8 cellular contexts compared by ENCODE assay signal in genomic region chr4:102734591-102735385, GRCh38. TPM values are rescaled to one million over a fixed set of nuclear protein-coding genes. Genes with fewer than 3 reads are reported as not detected.
DNase-seq lines count a peak whose midpoint lies in the region; ATAC-seq and TF ChIP-seq lines count a peak whose summit lies in the region.

No MANE protein-coding gene starts in this region.

- H3K4me3 ChIP-seq in lower lobe of right lung = no peak overlapping the region
- H3K4me3 ChIP-seq in CD4-positive, alpha-beta memory T cell (ENCODE audit: low read length in 2 of 2) = no peak overlapping the region

- no peak for TF ChIP-seq CTCF in lower lobe of right lung (IDR thresholded peaks at IDR 0.05)

- H3K27ac Mint-ChIP-seq in T-helper 17 cell = no peak overlapping the region
- H3K27ac Mint-ChIP-seq in CD4-positive, alpha-beta memory T cell = peak overlapping the region in 2 of 7 donors; percentile 19 to 75

- peaks cover 2% of the 10 kb centered on the region for H3K36me3 Mint-ChIP-seq in T-helper 17 cell (ENCODE audit: low read depth)
- H3K36me3 Mint-ChIP-seq in CD4-positive, alpha-beta memory T cell = peaks cover 47 to 61% of the 10 kb centered on the region in 2 donors

- peaks cover 31% of the 10 kb centered on the region for H3K4me1 ChIP-seq in lower lobe of right lung
- H3K4me1 ChIP-seq in CD4-positive, alpha-beta memory T cell (ENCODE audit: insufficient read depth, low read length) = peaks cover 5% of the 10 kb centered on the region

- H3K9me3 ChIP-seq in T-helper 17 cell (ENCODE audit: control insufficient read depth, low read length, poor library complexity, severe bottlenecking) = no peaks in the 10 kb centered on the region
- no peaks in the 10 kb centered on the region for H3K9me3 ChIP-seq in lower lobe of right lung
- H3K9me3 ChIP-seq in CD4-positive, alpha-beta memory T cell (ENCODE audit: control insufficient read depth in 1 of 2, low read length in 2 of 2) = peaks cover 0 to 6% of the 10 kb centered on the region in 2 donors

- H3K36me3 ChIP-seq in lower lobe of right lung = peaks cover under 1% of the 10 kb centered on the region
- H3K36me3 ChIP-seq in CD4-positive, alpha-beta memory T cell (ENCODE audit: insufficient read depth, low read length) = no peaks in the 10 kb centered on the region

- H3K27me3 Mint-ChIP-seq in T-helper 17 cell = no peaks in the 10 kb centered on the region
- no peaks in the 10 kb centered on the region for H3K27me3 Mint-ChIP-seq in CD4-positive, alpha-beta memory T cell

- CTCF ChIA-PET in CD4-positive, alpha-beta memory T cell (lab: Charles Lee; ENCODE audit: partially characterized antibody) = no interaction called here

- peaks cover 2% of the 10 kb centered on the region for H3K4me1 Mint-ChIP-seq in T-helper 17 cell
- peaks cover 26 to 49% (median 38%) of the 10 kb centered on the region in 4 donors for H3K4me1 Mint-ChIP-seq in CD4-positive, alpha-beta memory T cell

- intact Hi-C loops in lower lobe of right lung (cut with DNase I) = no loop called here
- intact Hi-C loops in CD4-positive, alpha-beta memory T cell (cut with micrococcal nuclease) = no loop called here

- peaks cover 0 to 31% (median 24%) of the 10 kb centered on the region in 8 donors for H3K9me3 Mint-ChIP-seq in CD4-positive, alpha-beta memory T cell

- ATAC-seq in GM18873 (IDR thresholded peaks at IDR 0.05; ENCODE audit: low FRiP score, unreplicated experiment) (peak; percentile 99), HG03045 (IDR thresholded peaks at IDR 0.05; ENCODE audit: unreplicated experiment) (peak; percentile 98), T-helper 17 cell (peak; percentile 62), lower lobe of right lung (peak; percentile 45 to 83)

- no peaks in the 10 kb centered on the region for H3K27me3 ChIP-seq in lower lobe of right lung (ENCODE audit: low read depth)
- H3K27me3 ChIP-seq in CD4-positive, alpha-beta memory T cell (ENCODE audit: insufficient read depth, low read length) = no peaks in the 10 kb centered on the region

- POLR2A ChIA-PET in CD4-positive, alpha-beta memory T cell (lab: Charles Lee; ENCODE audit: partially characterized antibody) = no interaction called here

- no peak overlapping the region for H3K4me3 Mint-ChIP-seq in T-helper 17 cell
- H3K4me3 Mint-ChIP-seq in CD4-positive, alpha-beta memory T cell = no peak overlapping the region

- H3K27ac ChIP-seq in lower lobe of right lung = no peak overlapping the region
- no peak overlapping the region for H3K27ac ChIP-seq in CD4-positive, alpha-beta memory T cell (ENCODE audit: low read depth, low read length)

- DNase-seq in AML-193 (lab: John Stamatoyannopoulos, UW) = peak; percentile 64 to 77
- DNase-seq in T-helper 17 cell = no peak
- DNase-seq in lower lobe of right lung = no peak
- DNase-seq in stimulated activated CD4-positive, alpha-beta T cell treated with anti-CD3 and anti-CD28 coated beads, Interleukin-1b, Interleukin-23, amount 100 ng/mL, for 48 hours = no peak
- no peak for DNase-seq in GOT3 (lab: John Stamatoyannopoulos, UW)
- DNase-seq in CD4-positive, alpha-beta memory T cell = no peak

RNA-seq across cellular contexts. Expression of gene MANBA, which starts 26.0 kb away (rescaled TPM):
- total RNA-seq in T-helper 17 cell (10 to 100 TPM; 20.0 to 27.0 TPM), lower lobe of right lung (68.2 TPM)
- 10 to 100 TPM; 30.0 to 33.2 TPM for total RNA-seq in CD4-positive, alpha-beta memory T cell
- polyA plus RNA-seq in CD4-positive, alpha-beta memory T cell = 10 to 100 TPM; 13.5 to 22.5 TPM

Comparison
In these comparisons a context has a peak if more than half of its experiments do, and no peak if none do; other contexts are left out.
1. DNase-seq: peak in AML-193 (2 of 2); none in T-helper 17 cell (0 of 3), lower lobe of right lung (single experiment), stimulated activated CD4-positive, alpha-beta T cell treated with anti-CD3 and anti-CD28 coated beads, Interleukin-1b, Interleukin-23, amount 100 ng/mL, for 48 hours (single experiment), GOT3 (single experiment) and CD4-positive, alpha-beta memory T cell (0 of 5).
2. Peak in every context shown above with its lines, with median percentiles within 50 percentile points of each other: ATAC-seq.